1 cellular context compared by ENCODE assay signal in genomic region chr20:652611-653109, GRCh38.
TF ChIP-seq lines count a peak whose summit lies in the region.

No MANE protein-coding gene starts in this region.

TF ChIP-seq in HepG2, 621 proteins besides CTCF, POLR2A, EP300 and RAD21 (continued from another document and continues in another):
- TF ChIP-seq GFI1 (CRISPR knock-in tag; IDR thresholded peaks at IDR 0.05; ENCODE audit: borderline replicate concordance) (no peak), DBP (CRISPR knock-in tag; IDR thresholded peaks at IDR 0.05; ENCODE audit: not compliant biosample characterization) (no peak), ZKSCAN5 (CRISPR knock-in tag; IDR thresholded peaks at IDR 0.05) (no peak), GABPA (IDR thresholded peaks at IDR 0.05; ENCODE audit: low read depth, low read length) (no peak), GABPA (CRISPR knock-in tag; IDR thresholded peaks at IDR 0.05; ENCODE audit: low read depth) (no peak), U2AF2 (IDR thresholded peaks at IDR 0.05; ENCODE audit: low read depth, low read length) (no peak), RBM39 (IDR thresholded peaks at IDR 0.05; ENCODE audit: low read depth, low read length, poor library complexity, severe bottlenecking) (peak; percentile 32), ZNF143 (CRISPR knock-in tag; IDR thresholded peaks at IDR 0.05) (no peak), ATM (IDR thresholded peaks at IDR 0.05; ENCODE audit: borderline replicate concordance) (no peak), SAP130 (CRISPR knock-in tag; IDR thresholded peaks at IDR 0.05; ENCODE audit: low read depth) (no peak), CAMTA2 (CRISPR knock-in tag; IDR thresholded peaks at IDR 0.05; ENCODE audit: borderline replicate concordance) (no peak), DMAP1 (CRISPR knock-in tag; IDR thresholded peaks at IDR 0.05) (no peak), ZSCAN25 (CRISPR knock-in tag; IDR thresholded peaks at IDR 0.05) (no peak), ZNF12 (CRISPR knock-in tag; IDR thresholded peaks at IDR 0.05) (no peak), ZNF280D (CRISPR knock-in tag; IDR thresholded peaks at IDR 0.05) (no peak; the same call in 1 of the 2 replicates), KLF6 (CRISPR knock-in tag; IDR thresholded peaks at IDR 0.05) (no peak), ZBTB34 (CRISPR knock-in tag; IDR thresholded peaks at IDR 0.05) (no peak), JDP2 (CRISPR knock-in tag; IDR thresholded peaks at IDR 0.05; ENCODE audit: borderline replicate concordance) (no peak), MIER3 (CRISPR knock-in tag; IDR thresholded peaks at IDR 0.05; ENCODE audit: borderline replicate concordance) (0 out of 2 replicates have a peak, but pooled peaks have one; percentile 8), MAF1 (CRISPR knock-in tag; IDR thresholded peaks at IDR 0.05; ENCODE audit: borderline replicate concordance) (no peak), CBX2 (IDR thresholded peaks at IDR 0.05; ENCODE audit: low read depth, low read length) (no peak), CBX2 (CRISPR knock-in tag; IDR thresholded peaks at IDR 0.05; ENCODE audit: low read depth) (no peak), ZNF276 (CRISPR knock-in tag; IDR thresholded peaks at IDR 0.05; ENCODE audit: low read depth) (peak; percentile 66; the same call in 1 of the 2 replicates)
- TF ChIP-seq, protein P1, sequence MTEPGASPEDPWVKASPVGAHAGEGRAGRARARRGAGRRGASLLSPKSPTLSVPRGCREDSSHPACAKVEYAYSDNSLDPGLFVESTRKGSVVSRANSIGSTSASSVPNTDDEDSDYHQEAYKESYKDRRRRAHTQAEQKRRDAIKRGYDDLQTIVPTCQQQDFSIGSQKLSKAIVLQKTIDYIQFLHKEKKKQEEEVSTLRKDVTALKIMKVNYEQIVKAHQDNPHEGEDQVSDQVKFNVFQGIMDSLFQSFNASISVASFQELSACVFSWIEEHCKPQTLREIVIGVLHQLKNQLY (CRISPR knock-in tag; IDR thresholded peaks at IDR 0.05): no peak
- TF ChIP-seq, protein P2, sequence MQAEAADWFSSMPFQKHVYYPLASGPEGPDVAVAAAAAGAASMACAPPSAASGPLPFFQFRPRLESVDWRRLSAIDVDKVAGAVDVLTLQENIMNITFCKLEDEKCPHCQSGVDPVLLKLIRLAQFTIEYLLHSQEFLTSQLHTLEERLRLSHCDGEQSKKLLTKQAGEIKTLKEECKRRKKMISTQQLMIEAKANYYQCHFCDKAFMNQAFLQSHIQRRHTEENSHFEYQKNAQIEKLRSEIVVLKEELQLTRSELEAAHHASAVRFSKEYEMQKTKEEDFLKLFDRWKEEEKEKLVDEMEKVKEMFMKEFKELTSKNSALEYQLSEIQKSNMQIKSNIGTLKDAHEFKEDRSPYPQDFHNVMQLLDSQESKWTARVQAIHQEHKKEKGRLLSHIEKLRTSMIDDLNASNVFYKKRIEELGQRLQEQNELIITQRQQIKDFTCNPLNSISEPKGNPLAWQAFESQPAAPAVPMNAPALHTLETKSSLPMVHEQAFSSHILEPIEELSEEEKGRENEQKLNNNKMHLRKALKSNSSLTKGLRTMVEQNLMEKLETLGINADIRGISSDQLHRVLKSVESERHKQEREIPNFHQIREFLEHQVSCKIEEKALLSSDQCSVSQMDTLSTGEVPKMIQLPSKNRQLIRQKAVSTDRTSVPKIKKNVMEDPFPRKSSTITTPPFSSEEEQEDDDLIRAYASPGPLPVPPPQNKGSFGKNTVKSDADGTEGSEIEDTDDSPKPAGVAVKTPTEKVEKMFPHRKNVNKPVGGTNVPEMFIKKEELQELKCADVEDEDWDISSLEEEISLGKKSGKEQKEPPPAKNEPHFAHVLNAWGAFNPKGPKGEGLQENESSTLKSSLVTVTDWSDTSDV (CRISPR knock-in tag; IDR thresholded peaks at IDR 0.05): 0 out of 2 replicates have a peak, but pooled peaks have one; percentile 23
- TF ChIP-seq, protein P3, sequence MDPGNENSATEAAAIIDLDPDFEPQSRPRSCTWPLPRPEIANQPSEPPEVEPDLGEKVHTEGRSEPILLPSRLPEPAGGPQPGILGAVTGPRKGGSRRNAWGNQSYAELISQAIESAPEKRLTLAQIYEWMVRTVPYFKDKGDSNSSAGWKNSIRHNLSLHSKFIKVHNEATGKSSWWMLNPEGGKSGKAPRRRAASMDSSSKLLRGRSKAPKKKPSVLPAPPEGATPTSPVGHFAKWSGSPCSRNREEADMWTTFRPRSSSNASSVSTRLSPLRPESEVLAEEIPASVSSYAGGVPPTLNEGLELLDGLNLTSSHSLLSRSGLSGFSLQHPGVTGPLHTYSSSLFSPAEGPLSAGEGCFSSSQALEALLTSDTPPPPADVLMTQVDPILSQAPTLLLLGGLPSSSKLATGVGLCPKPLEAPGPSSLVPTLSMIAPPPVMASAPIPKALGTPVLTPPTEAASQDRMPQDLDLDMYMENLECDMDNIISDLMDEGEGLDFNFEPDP (CRISPR knock-in tag; conservative IDR thresholded peaks at IDR 0.05): no peak
- TF ChIP-seq, protein P4, sequence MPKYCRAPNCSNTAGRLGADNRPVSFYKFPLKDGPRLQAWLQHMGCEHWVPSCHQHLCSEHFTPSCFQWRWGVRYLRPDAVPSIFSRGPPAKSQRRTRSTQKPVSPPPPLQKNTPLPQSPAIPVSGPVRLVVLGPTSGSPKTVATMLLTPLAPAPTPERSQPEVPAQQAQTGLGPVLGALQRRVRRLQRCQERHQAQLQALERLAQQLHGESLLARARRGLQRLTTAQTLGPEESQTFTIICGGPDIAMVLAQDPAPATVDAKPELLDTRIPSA (CRISPR knock-in tag; IDR thresholded peaks at IDR 0.05; ENCODE audit: borderline replicate concordance): no peak
- TF ChIP-seq, protein P5, sequence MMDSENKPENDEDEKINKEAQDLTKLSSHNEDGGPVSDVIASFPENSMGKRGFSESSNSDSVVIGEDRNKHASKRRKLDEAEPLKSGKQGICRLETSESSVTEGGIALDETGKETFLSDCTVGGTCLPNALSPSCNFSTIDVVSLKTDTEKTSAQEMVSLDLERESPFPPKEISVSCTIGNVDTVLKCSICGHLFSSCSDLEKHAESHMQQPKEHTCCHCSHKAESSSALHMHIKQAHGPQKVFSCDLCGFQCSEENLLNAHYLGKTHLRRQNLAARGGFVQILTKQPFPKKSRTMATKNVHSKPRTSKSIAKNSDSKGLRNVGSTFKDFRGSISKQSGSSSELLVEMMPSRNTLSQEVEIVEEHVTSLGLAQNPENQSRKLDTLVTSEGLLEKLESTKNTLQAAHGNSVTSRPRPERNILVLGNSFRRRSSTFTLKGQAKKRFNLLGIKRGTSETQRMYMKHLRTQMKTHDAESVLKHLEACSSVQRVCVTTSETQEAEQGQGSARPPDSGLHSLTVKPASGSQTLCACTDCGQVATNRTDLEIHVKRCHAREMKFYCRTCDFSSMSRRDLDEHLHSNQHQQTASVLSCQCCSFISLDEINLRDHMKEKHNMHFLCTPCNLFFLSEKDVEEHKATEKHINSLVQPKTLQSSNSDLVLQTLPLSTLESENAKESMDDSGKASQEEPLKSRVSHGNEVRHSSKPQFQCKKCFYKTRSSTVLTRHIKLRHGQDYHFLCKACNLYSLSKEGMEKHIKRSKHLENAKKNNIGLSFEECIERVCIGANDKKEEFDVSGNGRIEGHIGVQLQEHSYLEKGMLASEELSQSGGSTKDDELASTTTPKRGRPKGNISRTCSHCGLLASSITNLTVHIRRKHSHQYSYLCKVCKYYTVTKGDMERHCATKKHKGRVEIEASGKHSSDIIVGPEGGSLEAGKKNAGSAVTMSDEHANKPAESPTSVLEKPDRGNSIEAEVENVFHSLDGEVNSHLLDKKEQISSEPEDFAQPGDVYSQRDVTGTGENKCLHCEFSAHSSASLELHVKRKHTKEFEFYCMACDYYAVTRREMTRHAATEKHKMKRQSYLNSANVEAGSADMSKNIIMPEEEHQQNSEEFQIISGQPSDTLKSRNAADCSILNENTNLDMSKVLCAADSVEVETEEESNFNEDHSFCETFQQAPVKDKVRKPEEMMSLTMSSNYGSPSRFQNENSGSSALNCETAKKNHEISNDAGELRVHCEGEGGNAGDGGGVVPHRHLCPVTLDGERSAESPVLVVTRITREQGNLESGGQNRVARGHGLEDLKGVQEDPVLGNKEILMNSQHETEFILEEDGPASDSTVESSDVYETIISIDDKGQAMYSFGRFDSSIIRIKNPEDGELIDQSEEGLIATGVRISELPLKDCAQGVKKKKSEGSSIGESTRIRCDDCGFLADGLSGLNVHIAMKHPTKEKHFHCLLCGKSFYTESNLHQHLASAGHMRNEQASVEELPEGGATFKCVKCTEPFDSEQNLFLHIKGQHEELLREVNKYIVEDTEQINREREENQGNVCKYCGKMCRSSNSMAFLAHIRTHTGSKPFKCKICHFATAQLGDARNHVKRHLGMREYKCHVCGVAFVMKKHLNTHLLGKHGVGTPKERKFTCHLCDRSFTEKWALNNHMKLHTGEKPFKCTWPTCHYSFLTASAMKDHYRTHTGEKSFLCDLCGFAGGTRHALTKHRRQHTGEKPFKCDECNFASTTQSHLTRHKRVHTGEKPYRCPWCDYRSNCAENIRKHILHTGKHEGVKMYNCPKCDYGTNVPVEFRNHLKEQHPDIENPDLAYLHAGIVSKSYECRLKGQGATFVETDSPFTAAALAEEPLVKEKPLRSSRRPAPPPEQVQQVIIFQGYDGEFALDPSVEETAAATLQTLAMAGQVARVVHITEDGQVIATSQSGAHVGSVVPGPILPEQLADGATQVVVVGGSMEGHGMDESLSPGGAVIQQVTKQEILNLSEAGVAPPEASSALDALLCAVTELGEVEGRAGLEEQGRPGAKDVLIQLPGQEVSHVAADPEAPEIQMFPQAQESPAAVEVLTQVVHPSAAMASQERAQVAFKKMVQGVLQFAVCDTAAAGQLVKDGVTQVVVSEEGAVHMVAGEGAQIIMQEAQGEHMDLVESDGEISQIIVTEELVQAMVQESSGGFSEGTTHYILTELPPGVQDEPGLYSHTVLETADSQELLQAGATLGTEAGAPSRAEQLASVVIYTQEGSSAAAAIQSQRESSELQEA (CRISPR knock-in tag; IDR thresholded peaks at IDR 0.05; ENCODE audit: not compliant biosample characterization): no peak
- TF ChIP-seq, protein P6, sequence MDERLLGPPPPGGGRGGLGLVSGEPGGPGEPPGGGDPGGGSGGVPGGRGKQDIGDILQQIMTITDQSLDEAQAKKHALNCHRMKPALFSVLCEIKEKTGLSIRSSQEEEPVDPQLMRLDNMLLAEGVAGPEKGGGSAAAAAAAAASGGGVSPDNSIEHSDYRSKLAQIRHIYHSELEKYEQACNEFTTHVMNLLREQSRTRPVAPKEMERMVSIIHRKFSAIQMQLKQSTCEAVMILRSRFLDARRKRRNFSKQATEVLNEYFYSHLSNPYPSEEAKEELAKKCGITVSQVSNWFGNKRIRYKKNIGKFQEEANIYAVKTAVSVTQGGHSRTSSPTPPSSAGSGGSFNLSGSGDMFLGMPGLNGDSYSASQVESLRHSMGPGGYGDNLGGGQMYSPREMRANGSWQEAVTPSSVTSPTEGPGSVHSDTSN (CRISPR knock-in tag; IDR thresholded peaks at IDR 0.05): no peak
